In genomic region chr15:101148166-101148880, GRCh38 we compare ENCODE assay signal across 16 cellular contexts.
DNase-seq lines count a peak whose midpoint lies in the region; ATAC-seq and TF ChIP-seq lines count a peak whose summit lies in the region.
"Had no signal": no experiment of that assay in that cellular context is flagged by ENCODE, and none has a peak within 500 bp of the region (broad histone marks: within the 10 kb centered on the region; RNA-seq: fewer than 3 reads in every experiment).

No MANE protein-coding gene starts in this region.

- H3K36me3 ChIP-seq in RWPE2 (ENCODE audit: low read depth) (no peaks in the 10 kb centered on the region), mesodermal cell (ENCODE audit: control insufficient read depth, insufficient read depth, low read length) (no peaks in the 10 kb centered on the region), esophagus squamous epithelium (no peaks in the 10 kb centered on the region), body of pancreas (replicated peaks in 1 of 2; ENCODE audit: insufficient read depth in 1 of 2, low read depth in 2 of 2) (no peaks in the 10 kb centered on the region)
- H3K36me3 ChIP-seq: BE2C, esophagus muscularis mucosa had no signal

- H3K27ac ChIP-seq in RWPE2 (ENCODE audit: poor library complexity, severe bottlenecking) (no peak overlapping the region), mesodermal cell (ENCODE audit: low read depth, low read length, severe bottlenecking) (peak overlapping the region; percentile 91), esophagus squamous epithelium (no peak overlapping the region), body of pancreas (no peak overlapping the region)
- H3K27ac ChIP-seq: esophagus muscularis mucosa, psoas muscle had no signal

- H3K27me3 ChIP-seq in RWPE2 (ENCODE audit: insufficient read depth, poor library complexity, severe bottlenecking) (no peaks in the 10 kb centered on the region), esophagus squamous epithelium (no peaks in the 10 kb centered on the region), body of pancreas (no peaks in the 10 kb centered on the region)
- H3K27me3 ChIP-seq: BE2C, esophagus muscularis mucosa had no signal

- WGBS in mesodermal cell (ENCODE audit: insufficient coverage in 2 of 2), 2 experiments: 94 to 97% methylated on average over 12 to 16 of the region's 17 CpGs
- WGBS in esophagus squamous epithelium, 2 donors: 71 to 83% methylated on average over 10 to 12 of the region's 17 CpGs
- 63 to 80% methylated on average over 16 to 17 of the region's 17 CpGs for whole genome bisulfite sequencing in body of pancreas, 2 donors

- H3K4me3 ChIP-seq in RWPE2 (ENCODE audit: severe bottlenecking) (no peak overlapping the region), mesodermal cell (ENCODE audit: extremely low read depth, insufficient read depth, low read length, poor library complexity, severe bottlenecking) (no peak overlapping the region), esophagus squamous epithelium (no peak overlapping the region), body of pancreas (no peak overlapping the region)
- H3K4me3 ChIP-seq: esophagus muscularis mucosa, mucosa of descending colon, psoas muscle had no signal

- intact Hi-C loops in esophagus squamous epithelium (cut with DNase I): no loop called here
- intact Hi-C loops in body of pancreas (cut with DNase I): no loop called here

- peak; percentile 60 for DNase-seq in RWPE2 (ENCODE audit: low spot score)
- no peak for DNase-seq in esophagus squamous epithelium (lab: John Stamatoyannopoulos, UW)
- DNase-seq in body of pancreas: no peak
- no peak for DNase-seq in SW480 (ENCODE audit: low spot score)
- no peak for DNase-seq in activated T-cell treated with anti-CD3 and anti-CD28 coated beads for 4 hours
- DNase-seq: activated CD4-positive, alpha-beta T cell treated with anti-CD3 and anti-CD28 coated beads, Interleukin-2, amount 50 U/mL, for 4 hours; activated naive CD4-positive, alpha-beta T cell treated with anti-CD3 and anti-CD28 coated beads, Interleukin-2, amount 50 U/mL, for 16 hours; NCI-H187; psoas muscle; stimulated activated CD4-positive, alpha-beta T cell treated with anti-CD3 and anti-CD28 coated beads, Interleukin-4, amount 100 ng/mL, for 4 hours had no signal

- H3K9me3 ChIP-seq in RWPE2 (ENCODE audit: severe bottlenecking) (no peaks in the 10 kb centered on the region), mesodermal cell (ENCODE audit: control insufficient read depth, low read length) (no peaks in the 10 kb centered on the region), esophagus squamous epithelium (no peaks in the 10 kb centered on the region), body of pancreas (no peaks in the 10 kb centered on the region)
- H3K9me3 ChIP-seq: BE2C, esophagus muscularis mucosa, mucosa of descending colon, psoas muscle had no signal

- no peak for TF ChIP-seq CTCF in RWPE2 (IDR thresholded peaks at IDR 0.05; ENCODE audit: poor library complexity, severe bottlenecking)
- TF ChIP-seq CTCF in esophagus squamous epithelium (IDR thresholded peaks at IDR 0.05): no peak
- TF ChIP-seq CTCF in body of pancreas (IDR thresholded peaks at IDR 0.05): no peak

- ATAC-seq in GM18870 (IDR thresholded peaks at IDR 0.05; ENCODE audit: unreplicated experiment): peak; percentile 66
- peak; percentile 46 for ATAC-seq in HG02759 (IDR thresholded peaks at IDR 0.05; ENCODE audit: unreplicated experiment)
- no peak for ATAC-seq in RWPE2 (ENCODE audit: low read depth)
- ATAC-seq in body of pancreas: no peak
- ATAC-seq: mucosa of descending colon, psoas muscle had no signal

- TF ChIP-seq POLR2A in esophagus squamous epithelium (IDR thresholded peaks at IDR 0.05) (no peak), body of pancreas (IDR thresholded peaks at IDR 0.05) (no peak)

- H3K4me1 ChIP-seq in RWPE2 (ENCODE audit: insufficient read depth, poor library complexity, severe bottlenecking) (peaks cover 11% of the 10 kb centered on the region), mesodermal cell (ENCODE audit: control insufficient read depth, insufficient read depth, low read length, poor library complexity, severe bottlenecking) (peaks cover 31% of the 10 kb centered on the region), esophagus squamous epithelium (peaks cover 0 to 5% (median 0%) of the 10 kb centered on the region in 3 donors), body of pancreas (no peaks in the 10 kb centered on the region)
- H3K4me1 ChIP-seq: psoas muscle had no signal

Comparison
In these comparisons a context has a peak if more than half of its experiments do, and no peak if none do; other contexts are left out.
1. ATAC-seq: peak in GM18870 (single experiment) and HG02759 (single experiment); none in RWPE2 (single experiment) and body of pancreas (single experiment).